8 cellular contexts compared by ENCODE assay signal in genomic region chr16:69823831-69824563, GRCh38.
DNase-seq lines count a peak whose midpoint lies in the region; ATAC-seq lines count a peak whose summit lies in the region.

No MANE protein-coding gene starts in this region.

- peak; percentile 63 for DNase-seq in sciatic nerve (ENCODE audit: low spot score)
- no peak for DNase-seq in activated CD4-positive, alpha-beta memory T cell treated with anti-CD3 and anti-CD28 coated beads for 36 hours
- no peak for DNase-seq in activated CD4-positive, alpha-beta memory T cell treated with anti-CD3 and anti-CD28 coated beads, Interleukin-2, amount 10 ng/mL, durations not matched to agents 7 days and 5 days
- no peak for DNase-seq in 8988T
- no peak for DNase-seq in NCI-H2029 (lab: John Stamatoyannopoulos, UW)

- no peaks in the 10 kb centered on the region for H3K27me3 ChIP-seq in duodenal mucosa (ENCODE audit: control insufficient read depth in 1 of 2, insufficient read depth in 2 of 2, low read length in 2 of 2)

- POLR2A ChIA-PET in activated CD4-positive, alpha-beta memory T cell treated with anti-CD3 and anti-CD28 coated beads for 36 hours (lab: Charles Lee): no interaction called here
- POLR2A ChIA-PET in activated CD4-positive, alpha-beta memory T cell treated with anti-CD3 and anti-CD28 coated beads, Interleukin-2, amount 10 ng/mL, durations not matched to agents 7 days and 5 days (lab: Charles Lee): no interaction called here

- H3K36me3 Mint-ChIP-seq in activated CD4-positive, alpha-beta memory T cell treated with anti-CD3 and anti-CD28 coated beads for 36 hours: peaks cover 5% of the 10 kb centered on the region
- peaks cover 11% of the 10 kb centered on the region for H3K36me3 Mint-ChIP-seq in activated CD4-positive, alpha-beta memory T cell treated with anti-CD3 and anti-CD28 coated beads, Interleukin-2, amount 10 ng/mL, durations not matched to agents 7 days and 5 days (ENCODE audit: low read depth)

- ATAC-seq in GM19025 (IDR thresholded peaks at IDR 0.05; ENCODE audit: low read depth, unreplicated experiment) (peak; percentile 97), HG02885 (IDR thresholded peaks at IDR 0.05; ENCODE audit: poor library complexity, unreplicated experiment) (peak; percentile 78), sciatic nerve (peak; percentile 75)

- intact Hi-C loops in sciatic nerve (cut with DNase I): no loop called here
- intact Hi-C loops in activated CD4-positive, alpha-beta memory T cell treated with anti-CD3 and anti-CD28 coated beads for 36 hours (cut with micrococcal nuclease): no loop called here

- no peak overlapping the region for H3K27ac Mint-ChIP-seq in activated CD4-positive, alpha-beta memory T cell treated with anti-CD3 and anti-CD28 coated beads for 36 hours
- H3K27ac Mint-ChIP-seq in activated CD4-positive, alpha-beta memory T cell treated with anti-CD3 and anti-CD28 coated beads, Interleukin-2, amount 10 ng/mL, durations not matched to agents 7 days and 5 days: no peak overlapping the region

- H3K9me3 Mint-ChIP-seq in activated CD4-positive, alpha-beta memory T cell treated with anti-CD3 and anti-CD28 coated beads for 36 hours: no peaks in the 10 kb centered on the region
- H3K9me3 Mint-ChIP-seq in activated CD4-positive, alpha-beta memory T cell treated with anti-CD3 and anti-CD28 coated beads, Interleukin-2, amount 10 ng/mL, durations not matched to agents 7 days and 5 days: no peaks in the 10 kb centered on the region

- no peaks in the 10 kb centered on the region for H3K9me3 ChIP-seq in duodenal mucosa (ENCODE audit: control insufficient read depth in 1 of 2, low read length in 2 of 2)

- CTCF ChIA-PET in activated CD4-positive, alpha-beta memory T cell treated with anti-CD3 and anti-CD28 coated beads for 36 hours (lab: Charles Lee): no interaction called here
- CTCF ChIA-PET in activated CD4-positive, alpha-beta memory T cell treated with anti-CD3 and anti-CD28 coated beads, Interleukin-2, amount 10 ng/mL, durations not matched to agents 7 days and 5 days (lab: Charles Lee): no interaction called here

- H3K4me1 ChIP-seq in duodenal mucosa (ENCODE audit: control insufficient read depth in 1 of 2, insufficient read depth in 2 of 2, low read length in 2 of 2): peaks cover 15 to 18% of the 10 kb centered on the region in 2 donors

- peak overlapping the region in 1 of 2 donors; percentile 40 for H3K4me3 ChIP-seq in duodenal mucosa (ENCODE audit: low read depth in 1 of 2, low read length in 2 of 2)

- H3K4me3 Mint-ChIP-seq in activated CD4-positive, alpha-beta memory T cell treated with anti-CD3 and anti-CD28 coated beads for 36 hours: no peak overlapping the region
- no peak overlapping the region for H3K4me3 Mint-ChIP-seq in activated CD4-positive, alpha-beta memory T cell treated with anti-CD3 and anti-CD28 coated beads, Interleukin-2, amount 10 ng/mL, durations not matched to agents 7 days and 5 days

- no peaks in the 10 kb centered on the region for H3K4me1 Mint-ChIP-seq in activated CD4-positive, alpha-beta memory T cell treated with anti-CD3 and anti-CD28 coated beads for 36 hours (ENCODE audit: low read depth)
- H3K4me1 Mint-ChIP-seq in activated CD4-positive, alpha-beta memory T cell treated with anti-CD3 and anti-CD28 coated beads, Interleukin-2, amount 10 ng/mL, durations not matched to agents 7 days and 5 days: peaks cover 3% of the 10 kb centered on the region

- peak overlapping the region; percentile 16 to 40 for H3K9ac ChIP-seq in duodenal mucosa (ENCODE audit: low read depth in 1 of 2, low read length in 2 of 2)

- no peaks in the 10 kb centered on the region for H3K27me3 Mint-ChIP-seq in activated CD4-positive, alpha-beta memory T cell treated with anti-CD3 and anti-CD28 coated beads for 36 hours
- no peaks in the 10 kb centered on the region for H3K27me3 Mint-ChIP-seq in activated CD4-positive, alpha-beta memory T cell treated with anti-CD3 and anti-CD28 coated beads, Interleukin-2, amount 10 ng/mL, durations not matched to agents 7 days and 5 days

- no peak overlapping the region for H3K27ac ChIP-seq in duodenal mucosa (ENCODE audit: low read depth, low read length)

- peaks cover 0 to 16% of the 10 kb centered on the region in 2 donors for H3K36me3 ChIP-seq in duodenal mucosa (ENCODE audit: control insufficient read depth in 1 of 2, insufficient read depth in 2 of 2, low read length in 2 of 2)
